35 cellular contexts compared by ENCODE assay signal in the genomic region with DNA sequence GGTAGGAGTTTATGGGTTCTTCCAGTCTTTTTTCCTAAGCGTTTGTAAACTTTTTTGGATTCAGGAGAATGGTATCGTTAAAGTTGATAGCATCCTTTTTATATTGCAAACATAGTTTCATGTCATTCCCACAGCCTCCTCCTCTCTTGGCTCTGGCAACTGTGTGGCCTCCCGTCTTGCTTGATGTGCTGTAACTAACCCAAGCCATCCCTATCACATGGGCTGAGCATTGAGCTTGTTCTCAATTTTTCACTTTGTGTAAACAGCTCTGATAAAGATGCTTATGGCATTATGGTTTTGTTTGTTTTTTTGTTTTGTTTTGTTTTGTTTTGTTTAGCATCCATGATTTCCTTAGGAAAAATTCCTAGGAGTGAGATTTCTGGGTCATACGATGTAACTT. TPM values are rescaled to one million over a fixed set of nuclear protein-coding genes. Genes with fewer than 3 reads are reported as not detected.
"Had no signal": no experiment of that assay in that cellular context is flagged by ENCODE, and none has a peak within 500 bp of the region (broad histone marks: within the 10 kb centered on the region; RNA-seq: fewer than 3 reads in every experiment).

No MANE protein-coding gene starts in this region.

- H3K4me3 Mint-ChIP-seq: activated B cell treated with CpG ODN at 0.5 μM for 24 hours; activated CD4-positive, alpha-beta memory T cell treated with anti-CD3 and anti-CD28 coated beads for 36 hours; activated CD4-positive, alpha-beta T cell treated with anti-CD3 and anti-CD28 coated beads, Interleukin-2, amount 10 ng/mL, durations not matched to agents 24 days and 14 days; activated CD8-positive, alpha-beta T cell treated with anti-CD3 and anti-CD28 coated beads for 36 hours; activated naive CD4-positive, alpha-beta T cell treated with anti-CD3 and anti-CD28 coated beads for 36 hours; activated naive CD8-positive, alpha-beta T cell treated with anti-CD3 and anti-CD28 coated beads for 36 hours; activated T-cell treated with anti-CD3 and anti-CD28 coated beads, Interleukin-2, amount 50 U/mL, for 4 hours; activated T-cell treated with anti-CD3 and anti-CD28 coated beads, Interleukin-2, amount 50 U/mL, for 72 hours; activated T-helper 1 cell treated with anti-CD3 and anti-CD28 coated beads, Interleukin-12 subunit alpha, Interleukin-12 subunit beta, Interleukin-2, Interleukin-4 antibody, amounts not matched to agents 30 ng/mL and 10 ng/mL and 1 ng/mL, durations not matched to agents 14 hours and 24 hours and 36 hours; activated T-helper 17 cell treated with anti-CD3 and anti-CD28 coated beads, Interleukin-2, amount 50 U/mL, for 72 hours; T-helper 1 cell treated with Interleukin-12 subunit alpha and Interleukin-12 subunit beta and Interleukin-4 antibody, amounts not matched to agents 30 μg/mL and 1 μg/mL, for 36 hours; T-helper 2 cell treated with Interferon-gamma antibody and Interleukin-4, amounts not matched to agents 5 μg/mL and 100 μg/mL, for 36 hours had no signal

- H3K9me3 ChIP-seq: adrenal gland, body of pancreas, breast epithelium had no signal

- H3K36me3 ChIP-seq: adrenal gland, breast epithelium had no signal

- H3K36me3 Mint-ChIP-seq: activated CD4-positive, alpha-beta memory T cell treated with anti-CD3 and anti-CD28 coated beads for 36 hours; activated naive CD4-positive, alpha-beta T cell treated with anti-CD3 and anti-CD28 coated beads, Interleukin-2, amount 50 U/mL, for 72 hours; activated naive CD8-positive, alpha-beta T cell treated with anti-CD3 and anti-CD28 coated beads for 36 hours had no signal

- DNase-seq: activated B cell treated with CpG ODN at 0.5 μM for 24 hours; activated CD4-positive, alpha-beta memory T cell treated with anti-CD3 and anti-CD28 coated beads for 36 hours; activated CD4-positive, alpha-beta T cell treated with anti-CD3 and anti-CD28 coated beads for 4 hours; activated CD4-positive, alpha-beta T cell treated with anti-CD3 and anti-CD28 coated beads, Interleukin-2, amount 10 ng/mL, durations not matched to agents 24 days and 14 days; activated CD4-positive, alpha-beta T cell treated with anti-CD3 and anti-CD28 coated beads, Interleukin-2, amount 50 U/mL, for 1 hour; activated CD4-positive, alpha-beta T cell treated with anti-CD3 and anti-CD28 coated beads, Interleukin-2, amount 50 U/mL, for 4 hours; activated CD4-positive, CD25-positive, alpha-beta regulatory T cell treated with anti-CD3 and anti-CD28 coated beads, Interleukin-2, amount 50 U/mL, for 72 hours; activated CD8-positive, alpha-beta memory T cell treated with anti-CD3 and anti-CD28 coated beads, Interleukin-2, amount 50 U/mL, for 4 hours; activated CD8-positive, alpha-beta T cell treated with anti-CD3 and anti-CD28 coated beads for 36 hours; activated effector memory CD4-positive, alpha-beta T cell treated with anti-CD3 and anti-CD28 coated beads, Interleukin-2, amount 50 U/mL, for 16 hours; activated gamma-delta T cell treated with Interleukin-2 at 50 U/mL for 16 hours; activated naive CD4-positive, alpha-beta T cell; activated naive CD4-positive, alpha-beta T cell treated with anti-CD3 and anti-CD28 coated beads for 36 hours; activated naive CD4-positive, alpha-beta T cell treated with anti-CD3 and anti-CD28 coated beads, Interleukin-2, amount 50 U/mL, for 16 hours; activated naive CD8-positive, alpha-beta T cell treated with anti-CD3 and anti-CD28 coated beads for 36 hours; activated T-cell treated with anti-CD3 and anti-CD28 coated beads for 4 hours; activated T-cell treated with anti-CD3 and anti-CD28 coated beads, Interleukin-2, amount 50 U/mL, for 1 hour; activated T-cell treated with anti-CD3 and anti-CD28 coated beads, Interleukin-2, amount 50 U/mL, for 4 hours; activated T-cell treated with anti-CD3 and anti-CD28 coated beads, Interleukin-2, amount 50 U/mL, for 72 hours; adrenal gland; amniotic stem cell; aorta; body of pancreas; brain microvascular endothelial cell; central memory CD4-positive, alpha-beta T cell; T-helper 1 cell; T-helper 2 cell; T-helper 9 cell had no signal

- ATAC-seq: activated CD8-positive, alpha-beta T cell treated with anti-CD3 and anti-CD28 coated beads for 36 hours; activated naive CD4-positive, alpha-beta T cell treated with anti-CD3 and anti-CD28 coated beads, Interleukin-2, amount 50 U/mL, for 72 hours; activated T-cell treated with anti-CD3 and anti-CD28 coated beads, Interleukin-2, amount 50 U/mL, for 4 hours; activated T-cell treated with anti-CD3 and anti-CD28 coated beads, Interleukin-2, amount 50 U/mL, for 72 hours; activated T-helper 17 cell treated with anti-CD3 and anti-CD28 coated beads, Interleukin-2, amount 50 U/mL, for 72 hours; body of pancreas had no signal

- H3K4me1 ChIP-seq: breast epithelium had no signal

- H3K27ac Mint-ChIP-seq: activated B cell treated with CpG ODN at 0.5 μM for 24 hours; activated CD4-positive, alpha-beta memory T cell treated with anti-CD3 and anti-CD28 coated beads for 36 hours; activated CD4-positive, alpha-beta T cell treated with anti-CD3 and anti-CD28 coated beads, Interleukin-2, amount 10 ng/mL, durations not matched to agents 24 days and 14 days; activated CD8-positive, alpha-beta T cell treated with anti-CD3 and anti-CD28 coated beads for 36 hours; activated naive CD4-positive, alpha-beta T cell treated with anti-CD3 and anti-CD28 coated beads for 36 hours; activated naive CD4-positive, alpha-beta T cell treated with anti-CD3 and anti-CD28 coated beads, Interleukin-2, amount 50 U/mL, for 72 hours; activated naive CD8-positive, alpha-beta T cell treated with anti-CD3 and anti-CD28 coated beads for 36 hours; activated T-cell treated with anti-CD3 and anti-CD28 coated beads, Interleukin-2, amount 50 U/mL, for 72 hours; activated T-helper 1 cell treated with anti-CD3 and anti-CD28 coated beads, Interleukin-12 subunit alpha, Interleukin-12 subunit beta, Interleukin-2, Interleukin-4 antibody, amounts not matched to agents 30 ng/mL and 10 ng/mL and 1 ng/mL, durations not matched to agents 14 hours and 24 hours and 36 hours; activated T-helper 17 cell treated with anti-CD3 and anti-CD28 coated beads, Interleukin-2, amount 50 U/mL, for 72 hours; T-helper 1 cell treated with Interleukin-12 subunit alpha and Interleukin-12 subunit beta and Interleukin-4 antibody, amounts not matched to agents 30 μg/mL and 1 μg/mL, for 36 hours; T-helper 2 cell treated with Interferon-gamma antibody and Interleukin-4, amounts not matched to agents 5 μg/mL and 100 μg/mL, for 36 hours had no signal

- H3K4me3 ChIP-seq: adrenal gland, body of pancreas, breast epithelium had no signal

- H3K9me3 Mint-ChIP-seq: activated B cell treated with CpG ODN at 0.5 μM for 24 hours; activated CD4-positive, alpha-beta memory T cell treated with anti-CD3 and anti-CD28 coated beads for 36 hours; activated CD4-positive, alpha-beta T cell treated with anti-CD3 and anti-CD28 coated beads, Interleukin-2, amount 10 ng/mL, durations not matched to agents 24 days and 14 days; activated CD8-positive, alpha-beta T cell treated with anti-CD3 and anti-CD28 coated beads for 36 hours; activated naive CD4-positive, alpha-beta T cell treated with anti-CD3 and anti-CD28 coated beads for 36 hours; activated naive CD4-positive, alpha-beta T cell treated with anti-CD3 and anti-CD28 coated beads, Interleukin-2, amount 50 U/mL, for 72 hours; activated naive CD8-positive, alpha-beta T cell treated with anti-CD3 and anti-CD28 coated beads for 36 hours; activated T-cell treated with anti-CD3 and anti-CD28 coated beads, Interleukin-2, amount 50 U/mL, for 4 hours; activated T-cell treated with anti-CD3 and anti-CD28 coated beads, Interleukin-2, amount 50 U/mL, for 72 hours; activated T-helper 1 cell treated with anti-CD3 and anti-CD28 coated beads, Interleukin-12 subunit alpha, Interleukin-12 subunit beta, Interleukin-2, Interleukin-4 antibody, amounts not matched to agents 30 ng/mL and 10 ng/mL and 1 ng/mL, durations not matched to agents 14 hours and 24 hours and 36 hours; activated T-helper 17 cell treated with anti-CD3 and anti-CD28 coated beads, Interleukin-2, amount 50 U/mL, for 72 hours; T-helper 1 cell treated with Interleukin-12 subunit alpha and Interleukin-12 subunit beta and Interleukin-4 antibody, amounts not matched to agents 30 μg/mL and 1 μg/mL, for 36 hours; T-helper 2 cell treated with Interferon-gamma antibody and Interleukin-4, amounts not matched to agents 5 μg/mL and 100 μg/mL, for 36 hours had no signal

- H3K27ac ChIP-seq: body of pancreas, brain microvascular endothelial cell, breast epithelium, VCaP had no signal

- H3K27me3 ChIP-seq: adrenal gland, body of pancreas, brain microvascular endothelial cell, breast epithelium had no signal

- H3K4me1 Mint-ChIP-seq: activated naive CD8-positive, alpha-beta T cell treated with anti-CD3 and anti-CD28 coated beads for 36 hours; activated T-helper 17 cell treated with anti-CD3 and anti-CD28 coated beads, Interleukin-2, amount 50 U/mL, for 72 hours had no signal

- H3K27me3 Mint-ChIP-seq: activated B cell treated with CpG ODN at 0.5 μM for 24 hours; activated CD4-positive, alpha-beta memory T cell treated with anti-CD3 and anti-CD28 coated beads for 36 hours; activated CD8-positive, alpha-beta T cell treated with anti-CD3 and anti-CD28 coated beads for 36 hours; activated T-helper 17 cell treated with anti-CD3 and anti-CD28 coated beads, Interleukin-2, amount 50 U/mL, for 72 hours had no signal

RNA-seq across cellular contexts. Expression of gene STKLD1, which starts 4.6 kb away (rescaled TPM):
- total RNA-seq: body of pancreas had no signal
